16 cellular contexts compared by ENCODE assay signal in the genomic region with DNA sequence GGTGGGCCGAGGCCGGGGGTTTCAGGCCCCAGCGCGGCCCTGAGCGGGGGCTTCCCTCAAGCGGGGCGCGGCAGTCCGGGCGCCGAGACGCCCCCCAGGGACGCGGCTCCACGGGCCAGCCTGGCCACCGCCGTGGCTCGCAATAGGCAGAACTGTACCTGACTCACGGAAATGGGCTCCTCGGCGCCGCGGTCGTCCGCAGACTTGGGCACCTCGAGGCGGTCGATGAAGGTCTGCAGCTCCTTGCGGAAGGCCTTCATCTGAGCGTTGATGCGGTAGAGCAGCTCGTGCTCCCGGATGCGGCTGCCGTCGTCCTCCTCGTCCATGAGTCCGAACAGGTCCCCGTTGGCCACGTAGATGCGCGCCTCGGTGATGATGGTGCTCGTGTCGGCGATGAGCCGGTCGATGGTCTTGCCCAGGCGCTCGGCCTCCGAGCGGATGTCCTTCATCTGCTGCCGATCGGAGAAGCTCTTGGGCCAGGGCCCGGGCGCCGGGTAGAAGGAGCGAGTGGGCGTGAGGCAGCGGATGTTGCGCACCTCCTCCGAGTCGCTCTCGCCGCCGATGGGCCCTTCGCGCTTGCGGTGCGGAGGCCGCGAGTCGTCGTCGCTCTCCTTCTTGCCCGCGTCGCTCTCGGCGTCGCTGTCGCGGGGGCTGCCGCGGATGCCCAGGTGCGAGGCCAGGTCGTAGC. TPM values are rescaled to one million over a fixed set of nuclear protein-coding genes. Genes with fewer than 3 reads are reported as not detected.
"Had no signal": no experiment of that assay in that cellular context is flagged by ENCODE, and none has a peak within 500 bp of the region (broad histone marks: within the 10 kb centered on the region; RNA-seq: fewer than 3 reads in every experiment).

No MANE protein-coding gene starts in this region.

- H3K27ac Mint-ChIP-seq: activated naive CD8-positive, alpha-beta T cell treated with anti-CD3 and anti-CD28 coated beads, Interleukin-2, amount 10 ng/mL, durations not matched to agents 7 days and 5 days; progenitor cell of endocrine pancreas had no signal

- H3K4me1 Mint-ChIP-seq: activated naive CD8-positive, alpha-beta T cell treated with anti-CD3 and anti-CD28 coated beads, Interleukin-2, amount 10 ng/mL, durations not matched to agents 7 days and 5 days had no signal

- H3K4me1 ChIP-seq: body of pancreas, colonic mucosa, gastrocnemius medialis, right atrium auricular region had no signal

- ATAC-seq: body of pancreas, gastrocnemius medialis, left lobe of liver had no signal

- H3K4me3 ChIP-seq: body of pancreas, colonic mucosa, gastrocnemius medialis, right atrium auricular region had no signal

- H3K27me3 ChIP-seq: body of pancreas, colonic mucosa, gastrocnemius medialis, right atrium auricular region had no signal

- FAIRE-seq: endometrium, keratinocyte had no signal

- H3K27me3 Mint-ChIP-seq: activated naive CD8-positive, alpha-beta T cell treated with anti-CD3 and anti-CD28 coated beads, Interleukin-2, amount 10 ng/mL, durations not matched to agents 7 days and 5 days; progenitor cell of endocrine pancreas had no signal

- H3K27ac ChIP-seq: body of pancreas, colonic mucosa, gastrocnemius medialis, right atrium auricular region, WERI-Rb-1 had no signal

- H3K9me3 ChIP-seq: body of pancreas, colonic mucosa, gastrocnemius medialis, right atrium auricular region had no signal

- DNase-seq: activated CD8-positive, alpha-beta memory T cell treated with anti-CD3 and anti-CD28 coated beads, Interleukin-2, amount 50 U/mL, for 4 hours; activated effector memory CD4-positive, alpha-beta T cell treated with anti-CD3 and anti-CD28 coated beads, Interleukin-2, amount 50 U/mL, for 16 hours; activated naive CD8-positive, alpha-beta T cell treated with anti-CD3 and anti-CD28 coated beads, Interleukin-2, amount 10 ng/mL, durations not matched to agents 7 days and 5 days; activated T-cell treated with anti-CD3 and anti-CD28 coated beads, Interleukin-2, amount 50 U/mL, for 48 hours; colonic mucosa; gastrocnemius medialis; head of caudate nucleus; mammary epithelial cell; SW 1271; WERI-Rb-1 had no signal

- H3K36me3 ChIP-seq: colonic mucosa, gastrocnemius medialis, right atrium auricular region had no signal

RNA-seq across cellular contexts. Expression of gene KIAA0408, which starts 16.1 kb away (rescaled TPM):
- total RNA-seq: mammary epithelial cell had no signal
- polyA plus RNA-seq: mammary epithelial cell had no signal
